ENCODE assay signal across 8 cellular contexts in the genomic region with DNA sequence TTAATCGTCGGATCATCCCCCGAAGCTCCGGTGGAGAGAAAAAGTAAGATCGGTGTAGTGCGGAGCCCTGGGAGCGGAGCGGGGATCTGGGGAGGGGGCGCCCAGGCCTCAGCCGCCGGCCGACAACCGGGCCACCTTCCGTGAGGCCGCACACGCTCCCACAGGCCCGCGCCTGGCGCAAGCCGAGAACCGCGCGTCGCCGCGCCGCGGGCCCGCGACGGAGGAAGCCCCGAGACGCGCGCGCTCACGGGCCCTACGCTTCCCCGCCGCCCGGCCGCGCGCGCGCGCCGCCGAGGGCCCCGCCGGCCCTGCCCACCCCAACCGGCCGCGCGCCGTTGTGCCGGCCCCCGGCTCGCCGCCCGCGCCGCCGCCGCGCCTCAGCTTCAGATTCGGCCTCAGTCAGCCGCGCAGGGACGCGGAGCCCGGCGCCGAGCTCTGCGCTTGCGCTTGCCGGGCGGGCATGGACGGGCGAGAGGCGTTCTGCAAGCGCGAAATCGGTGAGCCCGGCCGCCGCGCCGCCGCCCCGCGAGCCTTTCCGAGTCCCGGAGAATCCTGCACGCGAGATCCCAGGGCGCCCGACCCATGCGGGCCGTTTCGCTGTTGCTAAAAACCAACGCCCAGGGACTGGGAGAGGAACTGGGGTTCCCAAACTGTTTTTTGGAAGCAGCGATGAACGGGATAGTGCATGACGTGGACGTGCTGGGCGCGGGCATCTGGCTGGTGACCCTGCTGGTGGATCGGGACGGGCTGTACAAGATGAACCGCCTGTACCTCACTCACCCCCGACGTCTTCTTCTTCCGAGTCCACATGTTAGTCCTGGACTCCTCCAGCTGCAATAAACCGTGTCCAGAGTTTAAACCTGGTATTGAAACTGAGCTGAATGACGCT. TPM values are rescaled to one million over a fixed set of nuclear protein-coding genes. Genes with fewer than 3 reads are reported as not detected.
DNase-seq lines count a peak whose midpoint lies in the region; ATAC-seq, FAIRE-seq and TF ChIP-seq lines count a peak whose summit lies in the region.

No MANE protein-coding gene starts in this region.

- no peak for FAIRE-seq in keratinocyte (lab: Jason Lieb, UNC)

- ATAC-seq in GM18861 (IDR thresholded peaks at IDR 0.05; ENCODE audit: unreplicated experiment) (peak; percentile 86), HG03066 (IDR thresholded peaks at IDR 0.05; ENCODE audit: low read depth, unreplicated experiment) (peak; percentile 64), activated B cell treated with CpG ODN at 0.5 μM for 24 hours (ENCODE audit: low read depth) (peak; percentile 88)

- H3K36me3 Mint-ChIP-seq in activated B cell treated with CpG ODN at 0.5 μM for 24 hours (ENCODE audit: low read depth), result peaks cover 7% of the 10 kb centered on the region

- H3K4me1 Mint-ChIP-seq in activated B cell treated with CpG ODN at 0.5 μM for 24 hours, result peaks cover 20% of the 10 kb centered on the region

- H3K36me3 ChIP-seq in keratinocyte (ENCODE audit: control insufficient read depth in 2 of 2, extremely low read depth in 1 of 2, insufficient read depth in 2 of 2, low read length in 2 of 2), result no peaks in the 10 kb centered on the region

- intact Hi-C loops in activated B cell treated with CpG ODN at 0.5 μM for 24 hours (cut with micrococcal nuclease), result loop anchor here (1.0 to 10.0 kb wide), 4 partner anchors 72 to 728 kb away; a partner anchor contains a TSS

- POLR2A ChIA-PET in activated B cell treated with CpG ODN at 0.5 μM for 24 hours (lab: Charles Lee), result interaction anchor here (0.7 to 2.4 kb wide), 3 partner anchors 9 to 238 kb away, joined by 3 to 7 read pairs (median 3); a partner anchor contains a TSS

- peak overlapping the region; percentile 72 to 79 (median 73) for H3K4me3 ChIP-seq in keratinocyte (ENCODE audit: control insufficient read depth in 2 of 3, extremely low read depth in 1 of 3, insufficient read depth in 2 of 3, low read depth in 1 of 3, low read length in 3 of 3)

- peaks cover 7% of the 10 kb centered on the region for H3K27me3 Mint-ChIP-seq in activated B cell treated with CpG ODN at 0.5 μM for 24 hours

- peak overlapping the region; percentile 80 for H3K9ac ChIP-seq in keratinocyte (ENCODE audit: control insufficient read depth, extremely low read depth, insufficient read depth, low read length)

- peaks cover 18% of the 10 kb centered on the region for H3K27me3 ChIP-seq in keratinocyte (ENCODE audit: control insufficient read depth, extremely low read depth, insufficient read depth, low read length)

- dilution Hi-C loops in keratinocyte (cut with MboI; ENCODE audit: extremely low pct_ligation_motif_present, low sequenced_read_pairs), result no loop called here

- peak overlapping the region; percentile 88 for H3K4me2 ChIP-seq in keratinocyte (ENCODE audit: control insufficient read depth, extremely low read depth, insufficient read depth, low read depth, low read length)

- peak; percentile 91 for DNase-seq in ACHN
- DNase-seq in NCI-H2171 (lab: John Stamatoyannopoulos, UW), result peak; percentile 97
- DNase-seq in activated B cell treated with CpG ODN at 0.5 μM for 24 hours, result peak; percentile 79
- peak in 57 of 61 donors; percentile 32 to 95 (median 73) for DNase-seq in caudate nucleus (lab: John Stamatoyannopoulos, UW)
- no peak for DNase-seq in keratinocyte (ENCODE audit: low read depth, low spot score)
- DNase-seq in stimulated activated CD4-positive, alpha-beta T cell treated with anti-CD3 and anti-CD28 coated beads, Interleukin-12 subunit alpha, Interleukin-12 subunit beta, amount 100 ng/mL, for 4 hours, result peak; percentile 88

- peak overlapping the region; percentile 94 for H3K4me3 Mint-ChIP-seq in activated B cell treated with CpG ODN at 0.5 μM for 24 hours

- TF ChIP-seq CTCF in activated B cell treated with CpG ODN at 0.5 μM for 24 hours (IDR thresholded peaks at IDR 0.05), result no peak
- TF ChIP-seq CTCF in keratinocyte (optimal IDR thresholded peaks at IDR 0.05 in 1 of 3, IDR thresholded peaks at IDR 0.05 in 1 of 3, conservative IDR thresholded peaks at IDR 0.05 in 1 of 3; ENCODE audit: extremely low read depth in 1 of 3, insufficient read depth in 2 of 3, low read length in 3 of 3), result no peak

- H3K27ac ChIP-seq in caudate nucleus (ENCODE audit: low read depth, low read length) (peak overlapping the region; percentile 93), keratinocyte (ENCODE audit: control insufficient read depth, insufficient read depth, low read length) (peak overlapping the region; percentile 40)

- peak overlapping the region; percentile 96 for H2AFZ ChIP-seq in keratinocyte (ENCODE audit: control insufficient read depth, low read length)

- in situ Hi-C loops in ACHN (cut with HindIII; ENCODE audit: low pct_ligation_motif_present, low pct_unique_long_range_greater_than_20kb, low sequenced_read_pairs), result no loop called here

- CTCF ChIA-PET in activated B cell treated with CpG ODN at 0.5 μM for 24 hours (lab: Charles Lee), result interaction anchor here (1.4 to 2.4 kb wide), 2 partner anchors 11 to 20 kb away, joined by 4 to 9 read pairs; no protein-coding TSS in a partner anchor

- H3K9me3 ChIP-seq in keratinocyte (ENCODE audit: control insufficient read depth, low read depth, low read length), result no peaks in the 10 kb centered on the region

- peaks cover 23% of the 10 kb centered on the region for H3K4me1 ChIP-seq in keratinocyte (ENCODE audit: control insufficient read depth, extremely low read depth, insufficient read depth, low read length)

- H3K79me2 ChIP-seq in keratinocyte (ENCODE audit: control insufficient read depth, insufficient read depth, low read length), result no peaks in the 10 kb centered on the region

- H3K27ac Mint-ChIP-seq in activated B cell treated with CpG ODN at 0.5 μM for 24 hours, result peak overlapping the region; percentile 90

- H4K20me1 ChIP-seq in keratinocyte (ENCODE audit: control insufficient read depth, extremely low read depth, insufficient read depth, low read length), result no peaks in the 10 kb centered on the region

- H3K9me3 Mint-ChIP-seq in activated B cell treated with CpG ODN at 0.5 μM for 24 hours, result no peaks in the 10 kb centered on the region

- no peaks in the 10 kb centered on the region for H3K9me1 ChIP-seq in keratinocyte (ENCODE audit: control insufficient read depth, extremely low read depth, insufficient read depth, low read length)

RNA-seq across cellular contexts. Expression of a gene that starts 28.0 kb away (rescaled TPM):
- 10.0 and 12.3 TPM in 2 replicates for total RNA-seq in activated B cell treated with CpG ODN at 0.5 μM for 24 hours
- 0.79 to 2.3 TPM (median 1.7 TPM) in 3 replicates for polyA plus RNA-seq in keratinocyte
- polyA plus RNA-seq in keratinocyte (2011; ENCODE audit: low read depth), result 1.9 TPM
- 0.94 and 1.3 TPM in 2 replicates for polyA plus RNA-seq in keratinocyte (2011; cell fraction: cytosol; rRNA removed)
- 3.9 and 5.3 TPM in 2 replicates for polyA plus RNA-seq in keratinocyte (2011; cell fraction: nucleus; rRNA removed)
- polyA plus RNA-seq in keratinocyte (2012; ENCODE audit: low replicate concordance), result 0.97 and 1.9 TPM in 2 replicates
- 0.95 to 10.1 TPM (median 5.7 TPM) in 3 replicates for polyA minus RNA-seq in keratinocyte
- polyA minus RNA-seq in keratinocyte (2011; cell fraction: cytosol; rRNA and poly(A)+ RNA removed), result 1.2 TPM
- 5.6 and 11.2 TPM in 2 replicates for polyA minus RNA-seq in keratinocyte (2011; cell fraction: nucleus; rRNA and poly(A)+ RNA removed)
